ENCODE assay signal across 8 cellular contexts in the genomic region with DNA sequence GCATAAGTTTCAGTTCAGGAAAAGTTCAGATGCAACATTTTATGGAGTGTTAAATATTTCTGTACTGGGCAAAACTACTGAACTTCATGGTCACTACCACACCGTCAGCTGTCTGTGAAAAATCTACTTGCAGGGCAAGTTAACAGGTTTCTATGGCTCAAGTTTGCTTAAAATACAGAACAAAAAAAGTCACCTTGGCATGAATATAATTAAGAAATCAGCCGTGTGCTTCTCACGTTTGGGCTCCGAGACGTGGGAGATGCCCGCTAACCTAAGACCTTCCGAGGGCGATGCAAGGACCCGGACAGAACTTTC. TPM values are rescaled to one million over a fixed set of nuclear protein-coding genes. Genes with fewer than 3 reads are reported as not detected.
DNase-seq lines count a peak whose midpoint lies in the region; ATAC-seq and TF ChIP-seq lines count a peak whose summit lies in the region.

No MANE protein-coding gene starts in this region.

- H3K4me3 Mint-ChIP-seq in activated CD4-positive, alpha-beta T cell treated with anti-CD3 and anti-CD28 coated beads for 36 hours = peak overlapping the region; percentile 81

- no peak for DNase-seq in activated CD4-positive, alpha-beta T cell treated with anti-CD3 and anti-CD28 coated beads for 36 hours
- DNase-seq in activated CD4-positive, alpha-beta T cell treated with anti-CD3 and anti-CD28 coated beads, Interleukin-2, amount 50 U/mL, for 1 hour = no peak
- DNase-seq in RWPE1 (ENCODE audit: low spot score) (no peak), fibroblast of pulmonary artery (ENCODE audit: low read depth) (no peak), skeletal muscle cell (ENCODE audit: low read depth) (no peak), NCI-H146 (lab: John Stamatoyannopoulos, UW) (no peak), SKM-1 treated with dmso at 0.1 percent for 144 hours (lab: John Stamatoyannopoulos, UW; ENCODE audit: unreplicated experiment) (no peak)

- H3K27ac ChIP-seq in RWPE1 = peak overlapping the region; percentile 92

- TF ChIP-seq CTCF in RWPE1 (conservative IDR thresholded peaks at IDR 0.05; ENCODE audit: low read depth) (no peak), fibroblast of pulmonary artery (IDR thresholded peaks at IDR 0.05; ENCODE audit: low read length, missing control alignments) (no peak)

- H3K9me3 Mint-ChIP-seq in activated CD4-positive, alpha-beta T cell treated with anti-CD3 and anti-CD28 coated beads for 36 hours (ENCODE audit: low read depth) = no peaks in the 10 kb centered on the region

- ATAC-seq in activated CD4-positive, alpha-beta T cell treated with anti-CD3 and anti-CD28 coated beads for 36 hours = no peak
- no peak for ATAC-seq in HG03095 (IDR thresholded peaks at IDR 0.05; ENCODE audit: unreplicated experiment)

- H3K27ac Mint-ChIP-seq in activated CD4-positive, alpha-beta T cell treated with anti-CD3 and anti-CD28 coated beads for 36 hours = peak overlapping the region; percentile 90

- CTCF ChIA-PET in activated CD4-positive, alpha-beta T cell treated with anti-CD3 and anti-CD28 coated beads for 36 hours (lab: Charles Lee) = interaction anchor here (1.2 to 2.4 kb wide), 4 partner anchors 10 to 39 kb away, joined by 3 to 18 read pairs (median 6); no protein-coding TSS in a partner anchor
- CTCF ChIA-PET in RWPE1 (lab: Yijun Ruan, JAX) = no interaction called here

- peaks cover 24% of the 10 kb centered on the region for H3K36me3 Mint-ChIP-seq in activated CD4-positive, alpha-beta T cell treated with anti-CD3 and anti-CD28 coated beads for 36 hours (ENCODE audit: low read depth)

- intact Hi-C loops in activated CD4-positive, alpha-beta T cell treated with anti-CD3 and anti-CD28 coated beads for 36 hours (cut with DNase I, micrococcal nuclease) = loop anchor here (1.0 to 10.0 kb wide), 9 partner anchors 8 to 1797 kb away; a partner anchor contains a TSS

- H3K4me3 ChIP-seq in fibroblast of pulmonary artery (replicated peaks; ENCODE audit: low read depth, low read length) (peak overlapping the region; percentile 74), skeletal muscle cell (ENCODE audit: low read depth, low read length) (peak overlapping the region; percentile 84)

- peaks cover 51% of the 10 kb centered on the region for H3K4me1 Mint-ChIP-seq in activated CD4-positive, alpha-beta T cell treated with anti-CD3 and anti-CD28 coated beads for 36 hours

- no peaks in the 10 kb centered on the region for H3K27me3 Mint-ChIP-seq in activated CD4-positive, alpha-beta T cell treated with anti-CD3 and anti-CD28 coated beads for 36 hours

- POLR2A ChIA-PET in activated CD4-positive, alpha-beta T cell treated with anti-CD3 and anti-CD28 coated beads for 36 hours (lab: Charles Lee) = no interaction called here
- POLR2A ChIA-PET in RWPE1 (lab: Yijun Ruan, JAX; ENCODE audit: low non-redundant PET) = no interaction called here

RNA-seq across cellular contexts. Expression of a gene that starts 0.6 kb away (rescaled TPM):
- total RNA-seq in activated CD4-positive, alpha-beta T cell treated with anti-CD3 and anti-CD28 coated beads for 36 hours = 10 to 100 TPM; 32.6 to 34.4 TPM
